8 cellular contexts compared by ENCODE assay signal in the genomic region with DNA sequence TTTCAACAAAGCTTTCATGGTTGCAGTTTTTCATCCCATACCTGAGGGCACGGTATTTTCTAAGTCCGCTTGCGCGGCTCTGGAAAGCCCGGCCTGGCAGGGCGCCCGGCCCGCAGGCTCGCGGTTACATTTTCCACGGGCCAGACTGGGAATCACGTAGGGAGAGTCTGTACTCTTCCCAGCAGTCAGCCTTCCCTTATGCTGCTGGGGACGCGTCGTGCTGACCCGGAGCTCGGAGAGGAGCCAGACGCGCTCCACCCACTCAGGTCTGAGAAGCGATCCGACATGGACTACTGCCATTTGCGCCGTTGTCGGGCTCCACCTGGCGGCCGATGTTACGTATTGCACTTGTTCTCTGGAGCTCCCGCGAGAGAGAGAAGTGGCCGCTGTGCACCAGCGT.
DNase-seq lines count a peak whose midpoint lies in the region; ATAC-seq and TF ChIP-seq lines count a peak whose summit lies in the region.
"Not testable (repeated sequence)": the region's sequence is repeated elsewhere in the genome, so short reads cannot be mapped to it uniquely, and the experiment has no call there.

No MANE protein-coding gene starts in this region.

- not testable (repeated sequence) for H3K36me3 ChIP-seq in ACC112 (ENCODE audit: insufficient read depth, low read length)

- H3K4me3 ChIP-seq in ACC112 (ENCODE audit: low read depth, low read length) (peak overlapping the region; percentile 65), coronary artery (peak overlapping the region; percentile 63), skeletal muscle cell (ENCODE audit: low read depth, low read length) (peak overlapping the region; percentile 39)
- not testable (repeated sequence) for H3K4me3 ChIP-seq in HFF-Myc (replicated peaks; ENCODE audit: low read depth, low read length)

- intact Hi-C loops in activated CD8-positive, alpha-beta T cell treated with anti-CD3 and anti-CD28 coated beads for 36 hours (cut with micrococcal nuclease) = not testable (repeated sequence)

- H2AFZ ChIP-seq in ACC112 (ENCODE audit: low read length, unreplicated experiment) = not testable (repeated sequence)

- not testable (repeated sequence) for H3K27ac ChIP-seq in ACC112 (ENCODE audit: low read depth, low read length)
- peak overlapping the region in 1 of 2 donors; percentile 20 for H3K27ac ChIP-seq in coronary artery

- CTCF ChIA-PET in activated CD8-positive, alpha-beta T cell treated with anti-CD3 and anti-CD28 coated beads for 36 hours (lab: Charles Lee) = not testable (repeated sequence)

- ATAC-seq in GM18909 (IDR thresholded peaks at IDR 0.05; ENCODE audit: poor library complexity, unreplicated experiment) (peak; percentile 100), HG03439 (IDR thresholded peaks at IDR 0.05; ENCODE audit: unreplicated experiment) (peak; percentile 88), left lobe of liver (peak; percentile 100)
- ATAC-seq in activated CD8-positive, alpha-beta T cell treated with anti-CD3 and anti-CD28 coated beads for 36 hours = peak; percentile 98

- TF ChIP-seq CTCF in HFF-Myc (IDR thresholded peaks at IDR 0.05; ENCODE audit: low read depth, low read length, missing control alignments) = peak; percentile 4
- TF ChIP-seq CTCF in activated CD8-positive, alpha-beta T cell treated with anti-CD3 and anti-CD28 coated beads for 36 hours (IDR thresholded peaks at IDR 0.05); coronary artery (IDR thresholded peaks at IDR 0.05): not testable (repeated sequence)

- not testable (repeated sequence) for DNase-seq in HFF-Myc (ENCODE audit: extremely low read depth, low read depth); activated CD8-positive, alpha-beta T cell treated with anti-CD3 and anti-CD28 coated beads for 36 hours; coronary artery (ENCODE audit: low spot score); skeletal muscle cell (ENCODE audit: low read depth)
- DNase-seq in left lobe of liver (ENCODE audit: low spot score) = peak; percentile 87

- H3K4me1 Mint-ChIP-seq in activated CD8-positive, alpha-beta T cell treated with anti-CD3 and anti-CD28 coated beads for 36 hours (ENCODE audit: low read depth) = not testable (repeated sequence)

- POLR2A ChIA-PET in activated CD8-positive, alpha-beta T cell treated with anti-CD3 and anti-CD28 coated beads for 36 hours (lab: Charles Lee) = not testable (repeated sequence)

- not testable (repeated sequence) for H3K79me2 ChIP-seq in ACC112 (ENCODE audit: control insufficient read depth, insufficient read depth, low read length, unreplicated experiment)

- H3K9me3 Mint-ChIP-seq in activated CD8-positive, alpha-beta T cell treated with anti-CD3 and anti-CD28 coated beads for 36 hours = not testable (repeated sequence)

- H3K27me3 Mint-ChIP-seq in activated CD8-positive, alpha-beta T cell treated with anti-CD3 and anti-CD28 coated beads for 36 hours = not testable (repeated sequence)

- not testable (repeated sequence) for H3K4me1 ChIP-seq in ACC112 (ENCODE audit: control insufficient read depth, insufficient read depth, low read length, unreplicated experiment)

- not testable (repeated sequence) for H3K36me3 Mint-ChIP-seq in activated CD8-positive, alpha-beta T cell treated with anti-CD3 and anti-CD28 coated beads for 36 hours (ENCODE audit: low read depth)

- not testable (repeated sequence) for H3K4me3 Mint-ChIP-seq in activated CD8-positive, alpha-beta T cell treated with anti-CD3 and anti-CD28 coated beads for 36 hours

- H3K27ac Mint-ChIP-seq in activated CD8-positive, alpha-beta T cell treated with anti-CD3 and anti-CD28 coated beads for 36 hours = not testable (repeated sequence)

- not testable (repeated sequence) for H3K27me3 ChIP-seq in ACC112 (ENCODE audit: insufficient read depth, low read length)
